In genomic region chr7:49866910-49867309, GRCh38 we compare ENCODE assay signal across 16 cellular contexts.
"Had no signal": no experiment of that assay in that cellular context is flagged by ENCODE, and none has a peak within 500 bp of the region (broad histone marks: within the 10 kb centered on the region; RNA-seq: fewer than 3 reads in every experiment).

No MANE protein-coding gene starts in this region.

- H3K36me3 Mint-ChIP-seq: activated naive CD4-positive, alpha-beta T cell treated with anti-CD3 and anti-CD28 coated beads, Interleukin-2, amount 50 U/mL, for 72 hours had no signal

- ATAC-seq: activated CD4-positive, alpha-beta T cell treated with anti-CD3 and anti-CD28 coated beads for 36 hours; activated naive CD4-positive, alpha-beta T cell treated with anti-CD3 and anti-CD28 coated beads, Interleukin-2, amount 50 U/mL, for 72 hours; lower lobe of right lung had no signal

- H3K27me3 ChIP-seq: adrenal gland, foreskin keratinocyte, thyroid gland, uterus had no signal

- FAIRE-seq: TTC549 had no signal

- H3K4me1 Mint-ChIP-seq: activated CD4-positive, alpha-beta T cell treated with anti-CD3 and anti-CD28 coated beads for 36 hours had no signal

- H3K9me3 Mint-ChIP-seq: activated naive CD4-positive, alpha-beta T cell treated with anti-CD3 and anti-CD28 coated beads, Interleukin-2, amount 50 U/mL, for 72 hours; nephron progenitor cell had no signal

- H3K4me3 ChIP-seq: adrenal gland, lower lobe of right lung, thyroid gland, uterus had no signal

- H3K27ac ChIP-seq: adrenal gland, foreskin keratinocyte, lower lobe of right lung, thyroid gland, uterus had no signal

- H3K4me1 ChIP-seq: adrenal gland, lower lobe of right lung, thyroid gland, uterus had no signal

- H3K36me3 ChIP-seq: adrenal gland, lower lobe of right lung, thyroid gland, uterus had no signal

- H3K27ac Mint-ChIP-seq: activated CD4-positive, alpha-beta T cell treated with anti-CD3 and anti-CD28 coated beads for 36 hours; activated naive CD4-positive, alpha-beta T cell treated with anti-CD3 and anti-CD28 coated beads, Interleukin-2, amount 50 U/mL, for 72 hours; nephron progenitor cell had no signal

- H3K4me3 Mint-ChIP-seq: activated CD4-positive, alpha-beta T cell treated with anti-CD3 and anti-CD28 coated beads for 36 hours; nephron progenitor cell had no signal

- H3K9me3 ChIP-seq: adrenal gland, lower lobe of right lung, thyroid gland, uterus had no signal

- DNase-seq: activated CD4-positive, alpha-beta T cell treated with anti-CD3 and anti-CD28 coated beads for 36 hours; activated CD4-positive, alpha-beta T cell treated with anti-CD3 and anti-CD28 coated beads, Interleukin-2, amount 50 U/mL, for 48 hours; activated gamma-delta T cell; adrenal gland; hypothalamus; islet precursor cell; lower lobe of right lung; nephron progenitor cell; occipital lobe; stimulated activated CD8-positive, alpha-beta memory T cell treated with anti-CD3 and anti-CD28 coated beads, Interleukin-4, amount 100 ng/mL, for 48 hours; stimulated activated naive CD4-positive, alpha-beta T cell; thyroid gland; uterus had no signal
